1 cellular context compared by ENCODE assay signal in genomic region chr14:32311294-32312009, GRCh38.
A peak's percentile ranks its signal among the peaks of the same experiment; 100 is the strongest.
TF ChIP-seq lines count a peak whose summit lies in the region.

No MANE protein-coding gene starts in this region.

TF ChIP-seq in HepG2, 621 proteins besides CTCF, POLR2A, EP300 and RAD21:
- TF ChIP-seq NPAS2 (CRISPR knock-in tag; IDR thresholded peaks at IDR 0.05; ENCODE audit: borderline replicate concordance): no peak
- TF ChIP-seq, protein P1, sequence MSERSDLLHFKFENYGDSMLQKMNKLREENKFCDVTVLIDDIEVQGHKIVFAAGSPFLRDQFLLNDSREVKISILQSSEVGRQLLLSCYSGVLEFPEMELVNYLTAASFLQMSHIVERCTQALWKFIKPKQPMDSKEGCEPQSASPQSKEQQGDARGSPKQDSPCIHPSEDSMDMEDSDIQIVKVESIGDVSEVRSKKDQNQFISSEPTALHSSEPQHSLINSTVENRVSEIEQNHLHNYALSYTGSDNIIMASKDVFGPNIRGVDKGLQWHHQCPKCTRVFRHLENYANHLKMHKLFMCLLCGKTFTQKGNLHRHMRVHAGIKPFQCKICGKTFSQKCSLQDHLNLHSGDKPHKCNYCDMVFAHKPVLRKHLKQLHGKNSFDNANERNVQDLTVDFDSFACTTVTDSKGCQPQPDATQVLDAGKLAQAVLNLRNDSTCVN (CRISPR knock-in tag; IDR thresholded peaks at IDR 0.05; ENCODE audit: borderline replicate concordance): peak; percentile 87
